ENCODE assay signal across 10 cellular contexts in the genomic region with DNA sequence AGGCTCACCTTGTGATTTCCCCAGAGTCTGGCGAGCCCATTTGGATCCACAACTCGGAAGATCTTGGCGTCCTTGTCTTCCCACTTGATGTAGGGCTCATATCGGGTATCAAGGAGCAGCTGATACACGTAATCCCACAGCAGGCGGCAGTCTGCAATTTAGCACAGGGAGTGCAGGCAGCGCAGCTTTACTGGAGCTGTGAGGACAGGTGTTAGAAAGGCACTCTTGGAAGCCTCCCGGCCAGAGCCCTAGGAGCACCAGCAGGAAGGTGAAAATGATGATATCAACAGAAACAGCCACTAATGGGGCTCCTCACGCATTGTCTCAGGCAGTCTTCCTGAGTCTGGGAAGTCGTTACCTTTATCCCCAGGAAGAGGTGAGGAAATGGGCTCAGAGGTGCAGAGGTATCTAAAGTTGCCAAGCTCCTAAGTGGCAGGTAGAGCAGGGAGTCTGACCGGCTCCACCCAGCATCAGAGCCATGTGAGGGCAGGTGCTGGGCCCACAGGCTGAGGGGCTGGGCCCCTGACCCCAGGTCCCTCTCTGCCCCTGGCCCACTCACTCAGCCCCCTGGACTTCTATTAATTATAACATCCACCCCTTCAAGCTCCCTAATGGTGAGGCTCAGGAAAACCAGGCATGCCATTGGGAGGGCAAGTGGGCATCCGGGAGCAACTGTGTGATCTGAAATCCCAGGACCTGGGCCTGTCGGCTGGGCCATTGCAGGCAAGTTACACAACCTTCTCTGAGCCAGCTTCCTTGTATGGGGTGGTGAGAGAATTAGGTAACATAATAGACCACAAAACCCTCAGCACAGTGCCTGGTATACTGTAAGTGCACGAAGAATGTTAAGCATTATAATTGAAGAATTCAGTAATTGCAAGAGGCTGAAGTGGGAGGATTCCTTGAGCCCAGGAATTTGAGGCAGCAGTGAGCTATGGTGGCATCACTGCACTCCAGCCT. TPM values are rescaled to one million over a fixed set of nuclear protein-coding genes. Genes with fewer than 3 reads are reported as not detected.
DNase-seq lines count a peak whose midpoint lies in the region; ATAC-seq and TF ChIP-seq lines count a peak whose summit lies in the region.
"Had no signal": no experiment of that assay in that cellular context is flagged by ENCODE, and none has a peak within 500 bp of the region (broad histone marks: within the 10 kb centered on the region; RNA-seq: fewer than 3 reads in every experiment).

No MANE protein-coding gene starts in this region.

- H3K9ac ChIP-seq in SK-N-SH = no peak overlapping the region

- H3K79me2 ChIP-seq in SK-N-SH (ENCODE audit: insufficient read depth) = no peaks in the 10 kb centered on the region

- no peak overlapping the region for H3K4me3 ChIP-seq in SK-N-SH (ENCODE audit: low read depth in 2 of 2, low read length in 1 of 2)
- no peak overlapping the region for H3K4me3 ChIP-seq in CD8-positive, alpha-beta T cell (ENCODE audit: low read depth, low read length)

- H3K4me1 ChIP-seq in SK-N-SH (ENCODE audit: control insufficient read depth in 1 of 2, insufficient read depth in 2 of 2, low read depth in 1 of 2, low read length in 1 of 2) = peaks cover 0 to 5% of the 10 kb centered on the region in 2 experiments; a peak in 1 of 4 replicates
- no peaks in the 10 kb centered on the region for H3K4me1 ChIP-seq in CD8-positive, alpha-beta T cell (ENCODE audit: insufficient read depth, low read length)

- H3K4me2 ChIP-seq in SK-N-SH = no peak overlapping the region

- DNase-seq in CD14-positive monocyte (ENCODE audit: low spot score) (peak; percentile 69), NCI-H1092 treated with DMSO at 0.1 percent for 48 hours (lab: John Stamatoyannopoulos, UW) (peak; percentile 31), SK-N-SH (no peak), kidney tubule cell (ENCODE audit: low spot score) (peak; percentile 83), T-helper 9 cell (no peak)
- no peak for DNase-seq in activated T-cell treated with anti-CD3 and anti-CD28 coated beads, Interleukin-2, amount 50 U/mL, for 1 hour
- DNase-seq in CD8-positive, alpha-beta T cell = no peak
- no peak for DNase-seq in activated T-helper 1 cell treated with anti-CD3 and anti-CD28 coated beads, Interleukin-12 subunit alpha, Interleukin-12 subunit beta, Interleukin-2, Interleukin-4 antibody, amounts not matched to agents 30 ng/mL and 10 ng/mL and 1 ng/mL, durations not matched to agents 14 hours and 24 hours and 36 hours (ENCODE audit: low spot score)
- DNase-seq: nephron progenitor cell; stimulated activated CD8-positive, alpha-beta memory T cell treated with anti-CD3 and anti-CD28 coated beads, Interleukin-4, amount 100 ng/mL, for 48 hours had no signal

- no peak for TF ChIP-seq RAD21 in SK-N-SH (IDR thresholded peaks at IDR 0.05; ENCODE audit: low read length)

- peaks cover 54% of the 10 kb centered on the region for H3K4me1 Mint-ChIP-seq in CD14-positive monocyte
- H3K4me1 Mint-ChIP-seq in CD8-positive, alpha-beta T cell (ENCODE audit: low read depth) = no peaks in the 10 kb centered on the region
- peaks cover 9% of the 10 kb centered on the region for H3K4me1 Mint-ChIP-seq in activated T-helper 1 cell treated with anti-CD3 and anti-CD28 coated beads, Interleukin-12 subunit alpha, Interleukin-12 subunit beta, Interleukin-2, Interleukin-4 antibody, amounts not matched to agents 30 ng/mL and 10 ng/mL and 1 ng/mL, durations not matched to agents 14 hours and 24 hours and 36 hours (ENCODE audit: low read depth)

- H3K9me2 ChIP-seq in SK-N-SH = no peaks in the 10 kb centered on the region

- H4K20me1 ChIP-seq in SK-N-SH (ENCODE audit: insufficient read depth) = no peaks in the 10 kb centered on the region

- WGBS in SK-N-SH (ENCODE audit: low lambda C conversion rate) = 76% methylated on average over 13 of the region's 14 CpGs

- H3K27ac Mint-ChIP-seq in CD14-positive monocyte = peak overlapping the region; percentile 49 to 84 (median 74)
- H3K27ac Mint-ChIP-seq in CD8-positive, alpha-beta T cell = no peak overlapping the region
- H3K27ac Mint-ChIP-seq in activated T-helper 1 cell treated with anti-CD3 and anti-CD28 coated beads, Interleukin-12 subunit alpha, Interleukin-12 subunit beta, Interleukin-2, Interleukin-4 antibody, amounts not matched to agents 30 ng/mL and 10 ng/mL and 1 ng/mL, durations not matched to agents 14 hours and 24 hours and 36 hours = no peak overlapping the region
- H3K27ac Mint-ChIP-seq: nephron progenitor cell had no signal

- peaks cover 6 to 26% of the 10 kb centered on the region in 2 donors for H3K36me3 Mint-ChIP-seq in CD14-positive monocyte
- no peaks in the 10 kb centered on the region for H3K36me3 Mint-ChIP-seq in CD8-positive, alpha-beta T cell
- H3K36me3 Mint-ChIP-seq in activated T-helper 1 cell treated with anti-CD3 and anti-CD28 coated beads, Interleukin-12 subunit alpha, Interleukin-12 subunit beta, Interleukin-2, Interleukin-4 antibody, amounts not matched to agents 30 ng/mL and 10 ng/mL and 1 ng/mL, durations not matched to agents 14 hours and 24 hours and 36 hours (ENCODE audit: low read depth) = no peaks in the 10 kb centered on the region

- H3K36me3 ChIP-seq in SK-N-SH (replicated peaks in 1 of 2; ENCODE audit: control insufficient read depth in 1 of 2, insufficient read depth in 2 of 2, low read length in 1 of 2) = no peaks in the 10 kb centered on the region
- no peaks in the 10 kb centered on the region for H3K36me3 ChIP-seq in CD8-positive, alpha-beta T cell (ENCODE audit: insufficient read depth, low read length)

- CTCF ChIA-PET in SK-N-SH (lab: Yijun Ruan, JAX) = interaction anchor here (1.0 kb wide), 2 partner anchors 9 to 67 kb away, joined by 4 to 5 read pairs; no protein-coding TSS in a partner anchor
- CTCF ChIA-PET in CD8-positive, alpha-beta T cell (lab: Charles Lee) = interaction anchor here (1.1 to 1.2 kb wide), 2 partner anchors 8 to 28 kb away, joined by 3 to 4 read pairs; no protein-coding TSS in a partner anchor

- POLR2A ChIA-PET in SK-N-SH (lab: Yijun Ruan, JAX) = no interaction called here
- POLR2A ChIA-PET in CD8-positive, alpha-beta T cell (lab: Charles Lee) = no interaction called here

- intact Hi-C loops in CD14-positive monocyte (cut with micrococcal nuclease) = loop anchor here (5.0 to 10.0 kb wide), 2 partner anchors 67 to 244 kb away; no protein-coding TSS in a partner anchor
- intact Hi-C loops in CD8-positive, alpha-beta T cell (cut with DNase I, micrococcal nuclease) = loop anchor here in 1 of 2 experiments (10.0 kb wide), 1 partner anchor 494 kb away; no protein-coding TSS in a partner anchor
- intact Hi-C loops in activated T-helper 1 cell treated with anti-CD3 and anti-CD28 coated beads, Interleukin-12 subunit alpha, Interleukin-12 subunit beta, Interleukin-2, Interleukin-4 antibody, amounts not matched to agents 30 ng/mL and 10 ng/mL and 1 ng/mL, durations not matched to agents 14 hours and 24 hours and 36 hours (cut with micrococcal nuclease) = no loop called here

- no peaks in the 10 kb centered on the region for H3F3A ChIP-seq in SK-N-SH (replicated peaks; ENCODE audit: insufficient read depth)

- no peaks in the 10 kb centered on the region for H3K9me3 ChIP-seq in SK-N-SH
- no peaks in the 10 kb centered on the region for H3K9me3 ChIP-seq in CD8-positive, alpha-beta T cell (ENCODE audit: low read length)

- no peaks in the 10 kb centered on the region for H3K9me3 Mint-ChIP-seq in CD14-positive monocyte
- H3K9me3 Mint-ChIP-seq in CD8-positive, alpha-beta T cell = no peaks in the 10 kb centered on the region
- H3K9me3 Mint-ChIP-seq in activated T-helper 1 cell treated with anti-CD3 and anti-CD28 coated beads, Interleukin-12 subunit alpha, Interleukin-12 subunit beta, Interleukin-2, Interleukin-4 antibody, amounts not matched to agents 30 ng/mL and 10 ng/mL and 1 ng/mL, durations not matched to agents 14 hours and 24 hours and 36 hours = no peaks in the 10 kb centered on the region
- H3K9me3 Mint-ChIP-seq: nephron progenitor cell had no signal

- no peak overlapping the region for H3K27ac ChIP-seq in SK-N-SH (ENCODE audit: low read depth in 2 of 2, low read length in 1 of 2)
- no peak overlapping the region for H3K27ac ChIP-seq in CD8-positive, alpha-beta T cell (ENCODE audit: low read depth, low read length)

- no peak for ATAC-seq in CD8-positive, alpha-beta T cell

- H3K27me3 Mint-ChIP-seq in CD14-positive monocyte (ENCODE audit: low read depth in 3 of 3) = peaks cover 3 to 7% (median 3%) of the 10 kb centered on the region in 3 donors
- no peaks in the 10 kb centered on the region for H3K27me3 Mint-ChIP-seq in CD8-positive, alpha-beta T cell (ENCODE audit: low read depth)
- no peaks in the 10 kb centered on the region for H3K27me3 Mint-ChIP-seq in activated T-helper 1 cell treated with anti-CD3 and anti-CD28 coated beads, Interleukin-12 subunit alpha, Interleukin-12 subunit beta, Interleukin-2, Interleukin-4 antibody, amounts not matched to agents 30 ng/mL and 10 ng/mL and 1 ng/mL, durations not matched to agents 14 hours and 24 hours and 36 hours (ENCODE audit: insufficient read depth)

- no peaks in the 10 kb centered on the region for H3K27me3 ChIP-seq in SK-N-SH (ENCODE audit: insufficient read depth)
- H3K27me3 ChIP-seq in CD8-positive, alpha-beta T cell (ENCODE audit: insufficient read depth, low read length) = no peaks in the 10 kb centered on the region

- no peak overlapping the region for H3K4me3 Mint-ChIP-seq in CD14-positive monocyte
- no peak overlapping the region for H3K4me3 Mint-ChIP-seq in CD8-positive, alpha-beta T cell
- H3K4me3 Mint-ChIP-seq in activated T-helper 1 cell treated with anti-CD3 and anti-CD28 coated beads, Interleukin-12 subunit alpha, Interleukin-12 subunit beta, Interleukin-2, Interleukin-4 antibody, amounts not matched to agents 30 ng/mL and 10 ng/mL and 1 ng/mL, durations not matched to agents 14 hours and 24 hours and 36 hours = no peak overlapping the region
- H3K4me3 Mint-ChIP-seq: nephron progenitor cell had no signal

- TF ChIP-seq CTCF in CD14-positive monocyte (IDR thresholded peaks at IDR 0.05) (no peak), SK-N-SH (IDR thresholded peaks at IDR 0.05) (no peak)
- TF ChIP-seq CTCF in CD8-positive, alpha-beta T cell (IDR thresholded peaks at IDR 0.05) = no peak

- no peak overlapping the region; the same call in 1 of the 2 replicates for H2AFZ ChIP-seq in SK-N-SH (ENCODE audit: low read depth)

- TF ChIP-seq EP300 in SK-N-SH (IDR thresholded peaks at IDR 0.05; ENCODE audit: borderline replicate concordance in 1 of 2, low read depth in 1 of 2, low read length in 1 of 2) = no peak

RNA-seq across cellular contexts. Expression of gene ETV7, which starts 18.3 kb away (rescaled TPM):
- polyA plus RNA-seq in CD14-positive monocyte = 1 to 10 TPM in 1 of 2 donors, under 1 TPM in 1; 0.10 to 2.2 TPM
- polyA plus RNA-seq in SK-N-SH (2012; rRNA removed) = 0.31 and 0.39 TPM in 2 replicates
- polyA plus RNA-seq in SK-N-SH (2012; cell fraction: cytosol; rRNA removed) = 0.12 and 0.29 TPM in 2 replicates
- 0.42 and 0.58 TPM in 2 replicates for polyA plus RNA-seq in SK-N-SH (2012; cell fraction: nucleus; rRNA removed)
- under 1 TPM in 1 of 2 experiments, not detected in 1; 0.30 TPM for total RNA-seq in CD8-positive, alpha-beta T cell
- 0.47 and 0.88 TPM in 2 replicates for total RNA-seq in activated T-helper 1 cell treated with anti-CD3 and anti-CD28 coated beads, Interleukin-12 subunit alpha, Interleukin-12 subunit beta, Interleukin-2, Interleukin-4 antibody, amounts not matched to agents 30 ng/mL and 10 ng/mL and 1 ng/mL, durations not matched to agents 14 hours and 24 hours and 36 hours

RNA-seq across cellular contexts. Expression of gene BNIP5, which starts 32.5 kb away (rescaled TPM):
- polyA plus RNA-seq in CD14-positive monocyte (not detected), SK-N-SH (2012; rRNA removed) (not detected in 2 replicates)
- polyA plus RNA-seq in SK-N-SH (2012; cell fraction: cytosol; rRNA removed) = not detected in 2 replicates
- polyA plus RNA-seq in SK-N-SH (2012; cell fraction: nucleus; rRNA removed) = not detected in 2 replicates
- total RNA-seq in CD8-positive, alpha-beta T cell = not detected
- total RNA-seq in activated T-helper 1 cell treated with anti-CD3 and anti-CD28 coated beads, Interleukin-12 subunit alpha, Interleukin-12 subunit beta, Interleukin-2, Interleukin-4 antibody, amounts not matched to agents 30 ng/mL and 10 ng/mL and 1 ng/mL, durations not matched to agents 14 hours and 24 hours and 36 hours = not detected in 2 replicates

Comparison
In these comparisons a context has a peak if more than half of its experiments do, and no peak if none do; other contexts are left out.
1. DNase-seq: peak in CD14-positive monocyte (single experiment), NCI-H1092 treated with DMSO at 0.1 percent for 48 hours (single experiment) and kidney tubule cell (single experiment); none in SK-N-SH (single experiment), T-helper 9 cell (single experiment), activated T-cell treated with anti-CD3 and anti-CD28 coated beads, Interleukin-2, amount 50 U/mL, for 1 hour (single experiment), CD8-positive, alpha-beta T cell (0 of 7) and activated T-helper 1 cell treated with anti-CD3 and anti-CD28 coated beads, Interleukin-12 subunit alpha, Interleukin-12 subunit beta, Interleukin-2, Interleukin-4 antibody, amounts not matched to agents 30 ng/mL and 10 ng/mL and 1 ng/mL, durations not matched to agents 14 hours and 24 hours and 36 hours (single experiment).
2. H3K27ac Mint-ChIP-seq: peak in CD14-positive monocyte (7 of 7); none in CD8-positive, alpha-beta T cell (single experiment) and activated T-helper 1 cell treated with anti-CD3 and anti-CD28 coated beads, Interleukin-12 subunit alpha, Interleukin-12 subunit beta, Interleukin-2, Interleukin-4 antibody, amounts not matched to agents 30 ng/mL and 10 ng/mL and 1 ng/mL, durations not matched to agents 14 hours and 24 hours and 36 hours (single experiment).